20 cellular contexts compared by ENCODE assay signal in genomic region chr17:68953340-68953997, GRCh38. TPM values are rescaled to one million over a fixed set of nuclear protein-coding genes. Genes with fewer than 3 reads are reported as not detected.
DNase-seq lines count a peak whose midpoint lies in the region; ATAC-seq and TF ChIP-seq lines count a peak whose summit lies in the region.
"Had no signal": no experiment of that assay in that cellular context is flagged by ENCODE, and none has a peak within 500 bp of the region (broad histone marks: within the 10 kb centered on the region; RNA-seq: fewer than 3 reads in every experiment).

No MANE protein-coding gene starts in this region.

- no peaks in the 10 kb centered on the region for H3K27me3 ChIP-seq in left ventricle myocardium inferior (ENCODE audit: low read depth)
- H3K27me3 ChIP-seq in psoas muscle (ENCODE audit: insufficient read depth in 3 of 3, low read length in 2 of 3), result no peaks in the 10 kb centered on the region
- H3K27me3 ChIP-seq in upper lobe of right lung, result no peaks in the 10 kb centered on the region
- H3K27me3 ChIP-seq: hepatocyte had no signal

- H3K9me3 ChIP-seq in left ventricle myocardium inferior (replicated peaks), result no peaks in the 10 kb centered on the region
- no peaks in the 10 kb centered on the region for H3K9me3 ChIP-seq in psoas muscle
- no peaks in the 10 kb centered on the region for H3K9me3 ChIP-seq in upper lobe of right lung

- no peaks in the 10 kb centered on the region for H3K36me3 ChIP-seq in left ventricle myocardium inferior
- H3K36me3 ChIP-seq in psoas muscle (ENCODE audit: insufficient read depth in 1 of 2, low read depth in 1 of 2), result no peaks in the 10 kb centered on the region
- H3K36me3 ChIP-seq in upper lobe of right lung, result no peaks in the 10 kb centered on the region

- intact Hi-C loops in left ventricle myocardium inferior (cut with micrococcal nuclease) (no loop called here), psoas muscle (cut with DNase I) (no loop called here), upper lobe of right lung (cut with DNase I) (no loop called here)

- H3K27ac ChIP-seq in cingulate gyrus (ENCODE audit: low read depth, low read length) (peak overlapping the region; percentile 24), left ventricle myocardium inferior (replicated peaks) (peak overlapping the region; percentile 84), psoas muscle (no peak overlapping the region), upper lobe of right lung (no peak overlapping the region)

- H3K4me1 ChIP-seq in left ventricle myocardium inferior (peaks cover 27% of the 10 kb centered on the region), psoas muscle (no peaks in the 10 kb centered on the region), upper lobe of right lung (peaks cover 3% of the 10 kb centered on the region)

- H3K4me3 ChIP-seq in left ventricle myocardium inferior, result peak overlapping the region; percentile 64
- peak overlapping the region; percentile 53 for H3K4me3 ChIP-seq in psoas muscle
- peak overlapping the region; percentile 43 for H3K4me3 ChIP-seq in upper lobe of right lung
- H3K4me3 ChIP-seq: hepatocyte had no signal

- ATAC-seq in psoas muscle, result no peak
- ATAC-seq in upper lobe of right lung, result no peak
- ATAC-seq: activated CD8-positive, alpha-beta T cell treated with anti-CD3 and anti-CD28 coated beads, Interleukin-2, amount 10 ng/mL, durations not matched to agents 7 days and 5 days; activated naive CD8-positive, alpha-beta T cell treated with anti-CD3 and anti-CD28 coated beads, Interleukin-2, amount 50 U/mL, for 24 hours had no signal

- 44 to 59% (median 49%) methylated on average over 4 of the region's 4 CpGs for WGBS in psoas muscle, 3 donors

- no peak for TF ChIP-seq CTCF in left ventricle myocardium inferior (IDR thresholded peaks at IDR 0.05; ENCODE audit: borderline replicate concordance)
- TF ChIP-seq CTCF in psoas muscle (IDR thresholded peaks at IDR 0.05), result no peak
- no peak for TF ChIP-seq CTCF in upper lobe of right lung (IDR thresholded peaks at IDR 0.05)

- DNase-seq in left ventricle myocardium inferior (no peak), psoas muscle (no peak), upper lobe of right lung (no peak), NCI-H2171 (lab: John Stamatoyannopoulos, UW) (no peak), UCSD-AML1 (lab: John Stamatoyannopoulos, UW; ENCODE audit: unreplicated experiment) (no peak), NCI-H1105 treated with DMSO at 0.1 percent for 48 hours (lab: John Stamatoyannopoulos, UW) (no peak)
- DNase-seq: activated CD8-positive, alpha-beta T cell treated with anti-CD3 and anti-CD28 coated beads, Interleukin-2, amount 10 ng/mL, durations not matched to agents 7 days and 5 days; activated naive CD8-positive, alpha-beta T cell treated with anti-CD3 and anti-CD28 coated beads, Interleukin-2, amount 50 U/mL, for 24 hours; GF-D8; KBM-7; kidney glomerular epithelial cell; NCI-H1092 treated with DMSO at 0.1 percent for 48 hours; NCI-H2171 treated with DMSO at 0.1 percent for 48 hours; posterior cingulate gyrus; stimulated activated CD4-positive, alpha-beta T cell treated with anti-CD3 and anti-CD28 coated beads, Interleukin-15, amount 100 ng/mL, for 24 hours had no signal

RNA-seq across cellular contexts. Expression of gene ABCA8, which starts 1.7 kb away (rescaled TPM):
- total RNA-seq in left ventricle myocardium inferior (35.5 TPM), psoas muscle (10 to 100 TPM in 3 of 4 donors, 1 to 10 TPM in 1; 8.7 to 25.3 (median 14.4) TPM), upper lobe of right lung (34.0 TPM)
- polyA plus RNA-seq in psoas muscle, result 10 to 100 TPM in 1 of 3 donors, 1 to 10 TPM in 2; 3.7 to 10.8 (median 4.8) TPM
- total RNA-seq: activated CD8-positive, alpha-beta T cell treated with anti-CD3 and anti-CD28 coated beads, Interleukin-2, amount 10 ng/mL, durations not matched to agents 7 days and 5 days; activated T-helper 1 cell treated with anti-CD3 and anti-CD28 coated beads, Interleukin-12 subunit alpha, Interleukin-12 subunit beta, Interleukin-2, Interleukin-4 antibody, amounts not matched to agents 30 ng/mL and 10 ng/mL and 1 ng/mL, durations not matched to agents 14 hours and 24 hours and 36 hours; epithelial cell of proximal tubule; RPMI7951 had no signal

Comparison
In these comparisons a context has a peak if more than half of its experiments do, and no peak if none do; other contexts are left out.
1. H3K27ac ChIP-seq: peak in cingulate gyrus (single experiment) and left ventricle myocardium inferior (single experiment); none in psoas muscle (single experiment) and upper lobe of right lung (single experiment).
2. Peak in every context shown above with its lines, with median percentiles within 50 percentile points of each other: H3K4me3 ChIP-seq.